In genomic region chr4:121765941-121766538, GRCh38 we compare ENCODE assay signal across 28 cellular contexts. TPM values are rescaled to one million over a fixed set of nuclear protein-coding genes. Genes with fewer than 3 reads are reported as not detected.
DNase-seq lines count a peak whose midpoint lies in the region; ATAC-seq and TF ChIP-seq lines count a peak whose summit lies in the region.
"Had no signal": no experiment of that assay in that cellular context is flagged by ENCODE, and none has a peak within 500 bp of the region (broad histone marks: within the 10 kb centered on the region; RNA-seq: fewer than 3 reads in every experiment).

No MANE protein-coding gene starts in this region.

- H3K9me3 ChIP-seq in H9 (ENCODE audit: control insufficient read depth, low read depth, low read length): no peaks in the 10 kb centered on the region
- H3K9me3 ChIP-seq in iPS-15b (ENCODE audit: control insufficient read depth, insufficient read depth, low read length): no peaks in the 10 kb centered on the region
- H3K9me3 ChIP-seq in osteoblast (ENCODE audit: low read depth, low read length): no peaks in the 10 kb centered on the region
- H3K9me3 ChIP-seq: breast epithelium had no signal

- H3K4me1 Mint-ChIP-seq in H9: peaks cover 17 to 18% of the 10 kb centered on the region in 2 experiments
- H3K4me1 Mint-ChIP-seq in activated T-helper 17 cell treated with anti-CD3 and anti-CD28 coated beads, Interleukin-2, amount 50 U/mL, for 72 hours: peaks cover 5% of the 10 kb centered on the region
- peaks cover 9% of the 10 kb centered on the region for H3K4me1 Mint-ChIP-seq in activated T-cell treated with anti-CD3 and anti-CD28 coated beads, Interleukin-2, amount 50 U/mL, for 4 hours (ENCODE audit: low read depth)

- H3K79me2 ChIP-seq in H9 (ENCODE audit: insufficient read depth, low read length): no peaks in the 10 kb centered on the region
- no peaks in the 10 kb centered on the region for H3K79me2 ChIP-seq in osteoblast (ENCODE audit: insufficient read depth, low read length)

- WGBS in H9 (ENCODE audit: extremely low coverage, insufficient read length, low lambda C conversion rate): no CpG with 5 or more reads among the region's 9 CpGs

- DNase-seq in H9 (peak; percentile 40), osteoblast (ENCODE audit: insufficient read length, low spot score, missing footprints) (no peak)
- no peak for DNase-seq in activated T-cell treated with anti-CD3 and anti-CD28 coated beads, Interleukin-2, amount 50 U/mL, for 4 hours
- DNase-seq in central memory CD4-positive, alpha-beta T cell: no peak
- DNase-seq: activated CD4-positive, alpha-beta T cell treated with anti-CD3 and anti-CD28 coated beads for 36 hours; COR-L47; effector CD4-positive, alpha-beta T cell; GDM1; HFFc6; kidney; NCI-H2029; NCI-H524 treated with DMSO at 0.1 percent for 48 hours; Right ventricle myocardium superior; stimulated activated naive B cell treated with anti-CD40 and anti-IgM and Interleukin-4, amounts not matched to agents 10 μg/mL and 1 μg/mL and 100 μg/mL, for 72 hours; substantia nigra had no signal

- H3K27ac Mint-ChIP-seq in H9: no peak overlapping the region
- H3K27ac Mint-ChIP-seq in activated T-helper 17 cell treated with anti-CD3 and anti-CD28 coated beads, Interleukin-2, amount 50 U/mL, for 72 hours: no peak overlapping the region
- H3K27ac Mint-ChIP-seq: activated CD4-positive, alpha-beta T cell treated with anti-CD3 and anti-CD28 coated beads for 36 hours; activated naive CD4-positive, alpha-beta T cell treated with anti-CD3 and anti-CD28 coated beads, Interleukin-2, amount 50 U/mL, for 72 hours; HFFc6; stimulated activated naive B cell treated with anti-CD40 and anti-IgM and Interleukin-4, amounts not matched to agents 10 μg/mL and 1 μg/mL and 100 μg/mL, for 72 hours; T-helper 2 cell treated with Interferon-gamma antibody and Interleukin-4, amounts not matched to agents 5 μg/mL and 100 μg/mL, for 36 hours had no signal

- TF ChIP-seq CTCF in H9 (conservative IDR thresholded peaks at IDR 0.05) (no peak), osteoblast (IDR thresholded peaks at IDR 0.05; ENCODE audit: extremely low read depth, low read depth, low read length) (no peak)

- no peak overlapping the region for H4K8ac ChIP-seq in H9 (replicated peaks; ENCODE audit: insufficient read length, low read depth, low read length)

- no peaks in the 10 kb centered on the region for H3K9me3 Mint-ChIP-seq in H9
- no peaks in the 10 kb centered on the region for H3K9me3 Mint-ChIP-seq in activated T-helper 17 cell treated with anti-CD3 and anti-CD28 coated beads, Interleukin-2, amount 50 U/mL, for 72 hours
- H3K9me3 Mint-ChIP-seq in activated T-cell treated with anti-CD3 and anti-CD28 coated beads, Interleukin-2, amount 50 U/mL, for 4 hours: no peaks in the 10 kb centered on the region
- H3K9me3 Mint-ChIP-seq: activated naive CD4-positive, alpha-beta T cell treated with anti-CD3 and anti-CD28 coated beads, Interleukin-2, amount 50 U/mL, for 72 hours; HFFc6; stimulated activated naive B cell treated with anti-CD40 and anti-IgM and Interleukin-4, amounts not matched to agents 10 μg/mL and 1 μg/mL and 100 μg/mL, for 72 hours; T-helper 2 cell treated with Interferon-gamma antibody and Interleukin-4, amounts not matched to agents 5 μg/mL and 100 μg/mL, for 36 hours had no signal

- H4K5ac ChIP-seq in H9 (ENCODE audit: insufficient read length, low read depth, low read length): no peak overlapping the region

- no peak overlapping the region for H3K14ac ChIP-seq in H9 (ENCODE audit: insufficient read depth, low read length)

- H2BK12ac ChIP-seq in H9 (ENCODE audit: insufficient read length, low read depth, low read length): no peak overlapping the region

- ATAC-seq in activated T-helper 17 cell treated with anti-CD3 and anti-CD28 coated beads, Interleukin-2, amount 50 U/mL, for 72 hours (replicated peaks): no peak
- no peak for ATAC-seq in activated T-cell treated with anti-CD3 and anti-CD28 coated beads, Interleukin-2, amount 50 U/mL, for 4 hours
- ATAC-seq in GM19351 (IDR thresholded peaks at IDR 0.05; ENCODE audit: unreplicated experiment) (no peak), HG03159 (IDR thresholded peaks at IDR 0.05; ENCODE audit: unreplicated experiment) (no peak)
- ATAC-seq: activated CD4-positive, alpha-beta T cell treated with anti-CD3 and anti-CD28 coated beads for 36 hours; Panc1; stimulated activated naive B cell treated with anti-CD40 and anti-IgM and Interleukin-4, amounts not matched to agents 10 μg/mL and 1 μg/mL and 100 μg/mL, for 72 hours had no signal

- no peak overlapping the region for H3T11ph ChIP-seq in H9 (ENCODE audit: low read length)

- H3K27ac ChIP-seq in H9 (ENCODE audit: insufficient read length, low read depth, low read length): no peak overlapping the region
- H3K27ac ChIP-seq in osteoblast (ENCODE audit: low read depth, low read length): no peak overlapping the region
- H3K27ac ChIP-seq: BLaER1, breast epithelium, skin epidermis had no signal

- H2AFZ ChIP-seq in H9 (ENCODE audit: low read length): no peak overlapping the region
- H2AFZ ChIP-seq in osteoblast (ENCODE audit: low read length): peak overlapping the region; percentile 84

- peak overlapping the region; percentile 75 to 87 for H3K4me3 Mint-ChIP-seq in H9
- H3K4me3 Mint-ChIP-seq in activated T-helper 17 cell treated with anti-CD3 and anti-CD28 coated beads, Interleukin-2, amount 50 U/mL, for 72 hours: peak overlapping the region; percentile 47
- H3K4me3 Mint-ChIP-seq in activated T-cell treated with anti-CD3 and anti-CD28 coated beads, Interleukin-2, amount 50 U/mL, for 4 hours: no peak overlapping the region

- peak overlapping the region; percentile 41 for H3K4me2 ChIP-seq in H9 (ENCODE audit: insufficient read depth, insufficient read length, low read length)
- no peak overlapping the region for H3K4me2 ChIP-seq in osteoblast (ENCODE audit: insufficient read depth, low read length)
- H3K4me2 ChIP-seq: BLaER1 had no signal

- H2BK120ac ChIP-seq in H9 (ENCODE audit: low read depth, low read length, poor library complexity, severe bottlenecking): no peak overlapping the region

- 0 out of 2 replicates have a peak, but pooled peaks cover 5% of the 10 kb centered on the region for H3K4me1 ChIP-seq in H9 (ENCODE audit: insufficient read depth, low read length)
- H3K4me1 ChIP-seq in iPS-15b (ENCODE audit: control insufficient read depth, insufficient read depth, low read length): peaks cover 12% of the 10 kb centered on the region
- no peaks in the 10 kb centered on the region for H3K4me1 ChIP-seq in osteoblast (ENCODE audit: insufficient read depth, low read length)
- H3K4me1 ChIP-seq: BLaER1, breast epithelium had no signal

- no peak overlapping the region for H2AK5ac ChIP-seq in H9 (ENCODE audit: insufficient read length, low read length)

- no peak overlapping the region for H2BK20ac ChIP-seq in H9 (ENCODE audit: low read depth, low read length, poor library complexity, severe bottlenecking)

- no peak overlapping the region for H3K56ac ChIP-seq in H9 (ENCODE audit: insufficient read length, low read depth, low read length)

- H4K91ac ChIP-seq in H9 (ENCODE audit: insufficient read length, low read depth, low read length): no peak overlapping the region

- no peak overlapping the region for H3K4ac ChIP-seq in H9 (ENCODE audit: low read depth, low read length)

- H4K20me1 ChIP-seq in H9 (ENCODE audit: control insufficient read depth, insufficient read depth, insufficient read length) (no peaks in the 10 kb centered on the region), osteoblast (ENCODE audit: insufficient read depth, low read length) (no peaks in the 10 kb centered on the region)
- H4K20me1 ChIP-seq: BLaER1 had no signal

- H3K27me3 ChIP-seq in H9 (ENCODE audit: insufficient read depth, low read length) (peaks cover 41% of the 10 kb centered on the region), iPS-15b (ENCODE audit: control insufficient read depth, insufficient read depth, low read length) (peaks cover 65% of the 10 kb centered on the region), osteoblast (ENCODE audit: insufficient read depth, low read length) (no peaks in the 10 kb centered on the region)
- H3K27me3 ChIP-seq: BLaER1 had no signal

- H3K4me3 ChIP-seq in iPS-15b (ENCODE audit: low read depth, low read length) (peak overlapping the region; percentile 49), osteoblast (ENCODE audit: insufficient read depth, low read length) (no peak overlapping the region)
- H3K4me3 ChIP-seq: BLaER1 had no signal

- H3K9ac ChIP-seq in H9 (ENCODE audit: extremely low read depth, insufficient read length, low read length) (no peak overlapping the region), iPS-15b (ENCODE audit: low read depth, low read length) (no peak overlapping the region)
- H3K9ac ChIP-seq: BLaER1 had no signal

- no peaks in the 10 kb centered on the region for H3K79me1 ChIP-seq in H9 (ENCODE audit: insufficient read depth, low read depth, low read length, poor library complexity, severe bottlenecking)

- no peaks in the 10 kb centered on the region for H3K36me3 Mint-ChIP-seq in H9 (ENCODE audit: insufficient read depth in 1 of 3, low read depth in 3 of 3)
- H3K36me3 Mint-ChIP-seq in activated T-helper 17 cell treated with anti-CD3 and anti-CD28 coated beads, Interleukin-2, amount 50 U/mL, for 72 hours (ENCODE audit: low read depth): no peaks in the 10 kb centered on the region
- no peaks in the 10 kb centered on the region for H3K36me3 Mint-ChIP-seq in activated T-cell treated with anti-CD3 and anti-CD28 coated beads, Interleukin-2, amount 50 U/mL, for 4 hours (ENCODE audit: insufficient read depth)
- H3K36me3 Mint-ChIP-seq: stimulated activated naive B cell treated with anti-CD40 and anti-IgM and Interleukin-4, amounts not matched to agents 10 μg/mL and 1 μg/mL and 100 μg/mL, for 72 hours had no signal

- H3K23me2 ChIP-seq in H9 (ENCODE audit: insufficient read length, low read depth, low read length, poor library complexity, severe bottlenecking): peaks cover 9% of the 10 kb centered on the region

- H2BK15ac ChIP-seq in H9 (ENCODE audit: low read depth, low read length): no peak overlapping the region

- H3K18ac ChIP-seq in H9 (ENCODE audit: insufficient read length, low read depth, low read length): no peak overlapping the region

- H3K36me3 ChIP-seq in iPS-15b (ENCODE audit: control insufficient read depth, insufficient read depth, low read length) (no peaks in the 10 kb centered on the region), osteoblast (ENCODE audit: insufficient read depth, low read length) (no peaks in the 10 kb centered on the region)
- H3K36me3 ChIP-seq: BLaER1, breast epithelium had no signal

- H2BK5ac ChIP-seq in H9 (ENCODE audit: insufficient read length, low read length): no peak overlapping the region

- H3K27me3 Mint-ChIP-seq in H9 (ENCODE audit: low read depth): peaks cover 97% of the 10 kb centered on the region
- peaks cover 55% of the 10 kb centered on the region for H3K27me3 Mint-ChIP-seq in activated T-helper 17 cell treated with anti-CD3 and anti-CD28 coated beads, Interleukin-2, amount 50 U/mL, for 72 hours
- peaks cover 64% of the 10 kb centered on the region for H3K27me3 Mint-ChIP-seq in activated T-cell treated with anti-CD3 and anti-CD28 coated beads, Interleukin-2, amount 50 U/mL, for 4 hours (ENCODE audit: low read depth)

- H3K23ac ChIP-seq in H9 (ENCODE audit: insufficient read length, low read depth, low read length): no peak overlapping the region

RNA-seq across cellular contexts. Expression of gene SMIM43, which starts 1.1 kb away (rescaled TPM):
- total RNA-seq in H9 (2021): 1.0 and 1.2 TPM in 2 replicates
- under 1 TPM in 1 of 2 donors, not detected in 1; 0.15 TPM for total RNA-seq in activated T-helper 17 cell treated with anti-CD3 and anti-CD28 coated beads, Interleukin-2, amount 50 U/mL, for 72 hours
- total RNA-seq in osteoblast: 0.72 and 1.8 TPM in 2 replicates
- total RNA-seq in activated T-cell treated with anti-CD3 and anti-CD28 coated beads, Interleukin-2, amount 50 U/mL, for 4 hours: not detected
- total RNA-seq: activated CD4-positive, alpha-beta T cell treated with anti-CD3 and anti-CD28 coated beads for 36 hours; activated naive CD4-positive, alpha-beta T cell treated with anti-CD3 and anti-CD28 coated beads, Interleukin-2, amount 50 U/mL, for 72 hours; breast epithelium; epithelial cell of proximal tubule; HT-29; kidney; liver; Right ventricle myocardium superior had no signal

RNA-seq across cellular contexts. Expression of gene EXOSC9, which starts 35.1 kb away (rescaled TPM):
- total RNA-seq in H9 (2021) (68.6 and 69.1 TPM in 2 replicates), osteoblast (30.8 and 31.2 TPM in 2 replicates)
- total RNA-seq in activated T-helper 17 cell treated with anti-CD3 and anti-CD28 coated beads, Interleukin-2, amount 50 U/mL, for 72 hours: 10 to 100 TPM; 52.1 to 65.9 TPM
- 10 to 100 TPM; 78.1 to 80.9 (median 80.7) TPM for total RNA-seq in activated T-cell treated with anti-CD3 and anti-CD28 coated beads, Interleukin-2, amount 50 U/mL, for 4 hours

RNA-seq across cellular contexts. Expression of gene CCNA2, which starts 57.6 kb away (rescaled TPM):
- total RNA-seq in H9 (2021) (89.0 and 89.2 TPM in 2 replicates), osteoblast (8.0 and 8.7 TPM in 2 replicates)
- 10 to 100 TPM; 59.5 to 86.2 TPM for total RNA-seq in activated T-helper 17 cell treated with anti-CD3 and anti-CD28 coated beads, Interleukin-2, amount 50 U/mL, for 72 hours
- total RNA-seq in activated T-cell treated with anti-CD3 and anti-CD28 coated beads, Interleukin-2, amount 50 U/mL, for 4 hours: 10 to 100 TPM in 2 of 3 donors, 1 to 10 TPM in 1; 9.7 to 14.7 (median 14.5) TPM
